ENCODE assay signal across 31 cellular contexts in the genomic region with DNA sequence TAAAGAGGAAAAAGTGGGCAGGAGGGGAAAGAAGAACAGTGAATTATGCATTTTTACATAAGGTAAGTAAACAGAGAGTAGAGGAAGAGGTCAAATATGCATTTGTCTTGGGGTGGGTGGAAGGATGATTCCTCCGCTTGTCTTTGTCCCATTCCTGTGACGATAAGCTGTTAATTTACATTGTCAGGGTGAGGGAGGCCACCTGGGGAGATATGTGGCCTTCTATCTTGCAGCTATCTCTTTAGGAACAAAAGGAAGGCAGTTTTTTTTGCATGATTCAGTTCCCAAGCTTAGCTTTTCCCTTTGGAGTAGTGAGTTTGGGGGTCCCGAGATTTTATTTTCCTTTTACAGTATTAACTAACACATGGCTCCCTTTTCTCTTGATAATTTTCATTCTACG. TPM values are rescaled to one million over a fixed set of nuclear protein-coding genes. Genes with fewer than 3 reads are reported as not detected.
DNase-seq lines count a peak whose midpoint lies in the region; ATAC-seq and TF ChIP-seq lines count a peak whose summit lies in the region.
"Had no signal": no experiment of that assay in that cellular context is flagged by ENCODE, and none has a peak within 500 bp of the region (broad histone marks: within the 10 kb centered on the region; RNA-seq: fewer than 3 reads in every experiment).

No MANE protein-coding gene starts in this region.

- H3K9ac ChIP-seq in OCI-LY3 (ENCODE audit: low read length) = no peak overlapping the region
- H3K9ac ChIP-seq in mesendoderm (ENCODE audit: low read length) = no peak overlapping the region
- H3K9ac ChIP-seq: BLaER1 treated with 17β-estradiol and CSF1 and Interleukin-3, amounts not matched to agents 10 nM and 100 nM had no signal

- no peak for TF ChIP-seq CTCF in OCI-LY3 (IDR thresholded peaks at IDR 0.05; ENCODE audit: low read depth, low read length)

- H2AFZ ChIP-seq in OCI-LY3 (ENCODE audit: low read depth, low read length) = no peak overlapping the region

- H3K27ac ChIP-seq in OCI-LY3 (ENCODE audit: low read length) (peak overlapping the region; percentile 39), mesendoderm (ENCODE audit: low read depth, low read length) (peak overlapping the region; percentile 92)
- H3K27ac ChIP-seq: BLaER1 treated with 17β-estradiol and CSF1 and Interleukin-3, amounts not matched to agents 10 nM and 100 nM; body of pancreas; left ventricle myocardium inferior; SK-N-MC had no signal

- H3K4me1 Mint-ChIP-seq in stimulated activated naive CD8-positive, alpha-beta T cell treated with anti-CD3 and anti-CD28 coated beads, Interleukin-15, Interleukin-2, amounts not matched to agents 100 ng/mL and 50 ng/mL, for 24 hours (ENCODE audit: low read depth) = peaks cover 50% of the 10 kb centered on the region
- H3K4me1 Mint-ChIP-seq in stimulated activated naive CD8-positive, alpha-beta T cell treated with anti-CD3 and anti-CD28 coated beads, Interleukin-15, amount 100 ng/mL, for 72 hours = peaks cover 43% of the 10 kb centered on the region
- peaks cover 45% of the 10 kb centered on the region for H3K4me1 Mint-ChIP-seq in activated CD8-positive, alpha-beta memory T cell treated with anti-CD3 and anti-CD28 coated beads, Interleukin-2, amount 10 ng/mL, durations not matched to agents 7 days and 5 days

- H3K79me1 ChIP-seq in mesendoderm (ENCODE audit: low read length) = peaks cover 9% of the 10 kb centered on the region

- in situ Hi-C loops in ACHN (cut with HindIII; ENCODE audit: low pct_ligation_motif_present, low pct_unique_long_range_greater_than_20kb, low sequenced_read_pairs) = no loop called here

- WGBS in mesendoderm (ENCODE audit: extremely low coverage, insufficient coverage, low lambda C conversion rate) = no CpG with 5 or more reads among the region's 4 CpGs

- no peak overlapping the region for H3K23ac ChIP-seq in mesendoderm (ENCODE audit: low read length)

- no peak overlapping the region for H2AK5ac ChIP-seq in mesendoderm (ENCODE audit: low read length)

- H4K5ac ChIP-seq in mesendoderm (ENCODE audit: low read length) = peak overlapping the region; percentile 66

- no peak overlapping the region for H3K4ac ChIP-seq in mesendoderm (ENCODE audit: low read depth, low read length)

- H3K4me3 Mint-ChIP-seq in stimulated activated naive CD8-positive, alpha-beta T cell treated with anti-CD3 and anti-CD28 coated beads, Interleukin-15, Interleukin-2, amounts not matched to agents 100 ng/mL and 50 ng/mL, for 24 hours = no peak overlapping the region
- no peak overlapping the region for H3K4me3 Mint-ChIP-seq in stimulated activated naive CD8-positive, alpha-beta T cell treated with anti-CD3 and anti-CD28 coated beads, Interleukin-15, amount 100 ng/mL, for 72 hours
- no peak overlapping the region for H3K4me3 Mint-ChIP-seq in activated CD8-positive, alpha-beta memory T cell treated with anti-CD3 and anti-CD28 coated beads, Interleukin-2, amount 10 ng/mL, durations not matched to agents 7 days and 5 days
- H3K4me3 Mint-ChIP-seq: activated CD4-positive, alpha-beta memory T cell treated with anti-CD3 and anti-CD28 coated beads, Interleukin-2, amount 10 ng/mL, durations not matched to agents 7 days and 5 days; central memory CD8-positive, alpha-beta T cell had no signal

- H3K18ac ChIP-seq in mesendoderm (ENCODE audit: low read length) = peak overlapping the region; percentile 86

- peak overlapping the region; percentile 33 for H3K27ac Mint-ChIP-seq in stimulated activated naive CD8-positive, alpha-beta T cell treated with anti-CD3 and anti-CD28 coated beads, Interleukin-15, Interleukin-2, amounts not matched to agents 100 ng/mL and 50 ng/mL, for 24 hours
- no peak overlapping the region for H3K27ac Mint-ChIP-seq in stimulated activated naive CD8-positive, alpha-beta T cell treated with anti-CD3 and anti-CD28 coated beads, Interleukin-15, amount 100 ng/mL, for 72 hours
- no peak overlapping the region for H3K27ac Mint-ChIP-seq in activated CD8-positive, alpha-beta memory T cell treated with anti-CD3 and anti-CD28 coated beads, Interleukin-2, amount 10 ng/mL, durations not matched to agents 7 days and 5 days
- H3K27ac Mint-ChIP-seq: activated CD4-positive, alpha-beta memory T cell treated with anti-CD3 and anti-CD28 coated beads, Interleukin-2, amount 10 ng/mL, durations not matched to agents 7 days and 5 days; naive B cell had no signal

- H3K79me2 ChIP-seq in OCI-LY3 (ENCODE audit: low read length) (peaks cover 25% of the 10 kb centered on the region), mesendoderm (ENCODE audit: control insufficient read depth, insufficient read depth, low read length) (peaks cover 24% of the 10 kb centered on the region)

- H3K36me3 Mint-ChIP-seq in stimulated activated naive CD8-positive, alpha-beta T cell treated with anti-CD3 and anti-CD28 coated beads, Interleukin-15, Interleukin-2, amounts not matched to agents 100 ng/mL and 50 ng/mL, for 24 hours (ENCODE audit: low read depth) = peaks cover 7% of the 10 kb centered on the region
- H3K36me3 Mint-ChIP-seq in activated CD8-positive, alpha-beta memory T cell treated with anti-CD3 and anti-CD28 coated beads, Interleukin-2, amount 10 ng/mL, durations not matched to agents 7 days and 5 days = peaks cover 44% of the 10 kb centered on the region

- peak overlapping the region; percentile 60 for H3K56ac ChIP-seq in mesendoderm (ENCODE audit: low read length)

- H4K20me1 ChIP-seq in OCI-LY3 (ENCODE audit: insufficient read depth, low read length) = peaks cover 9% of the 10 kb centered on the region

- H3K9me3 ChIP-seq in OCI-LY3 (ENCODE audit: insufficient read depth, low read length) = peaks cover 21% of the 10 kb centered on the region; the same call in 1 of the 2 replicates
- H3K9me3 ChIP-seq: body of pancreas, transverse colon had no signal

- H2BK5ac ChIP-seq in mesendoderm (ENCODE audit: low read length) = peak overlapping the region; percentile 98

- no peak overlapping the region for H2BK120ac ChIP-seq in mesendoderm (ENCODE audit: low read depth, low read length)

- no peak for ATAC-seq in stimulated activated naive CD8-positive, alpha-beta T cell treated with anti-CD3 and anti-CD28 coated beads, Interleukin-15, amount 100 ng/mL, for 72 hours
- ATAC-seq in activated CD8-positive, alpha-beta memory T cell treated with anti-CD3 and anti-CD28 coated beads, Interleukin-2, amount 10 ng/mL, durations not matched to agents 7 days and 5 days = no peak
- ATAC-seq: body of pancreas, esophagus mucosa, HCT116, PC-3 had no signal

- no peak overlapping the region for H4K8ac ChIP-seq in mesendoderm (ENCODE audit: low read depth, low read length)

- H3K27me3 ChIP-seq in OCI-LY3 (ENCODE audit: low read depth, low read length) = no peaks in the 10 kb centered on the region
- H3K27me3 ChIP-seq in mesendoderm (ENCODE audit: insufficient read depth, low read length, poor library complexity) = no peaks in the 10 kb centered on the region
- H3K27me3 ChIP-seq: BLaER1 treated with 17β-estradiol and CSF1 and Interleukin-3, amounts not matched to agents 10 nM and 100 nM; body of pancreas; transverse colon had no signal

- DNase-seq in stimulated activated naive CD8-positive, alpha-beta T cell treated with anti-CD3 and anti-CD28 coated beads, Interleukin-15, amount 100 ng/mL, for 72 hours = no peak
- peak; percentile 95 for DNase-seq in mesendoderm
- DNase-seq in ACHN = no peak
- DNase-seq in NCI-H82 (lab: John Stamatoyannopoulos, UW) = no peak
- DNase-seq in activated CD8-positive, alpha-beta memory T cell treated with anti-CD3 and anti-CD28 coated beads, Interleukin-2, amount 10 ng/mL, durations not matched to agents 7 days and 5 days = no peak
- DNase-seq: activated CD4-positive, alpha-beta memory T cell treated with anti-CD3 and anti-CD28 coated beads, Interleukin-2, amount 10 ng/mL, durations not matched to agents 7 days and 5 days; activated CD4-positive, CD25-positive, alpha-beta regulatory T cell treated with anti-CD3 and anti-CD28 coated beads, Interleukin-2, amount 50 U/mL, for 72 hours; activated gamma-delta T cell treated with Interleukin-2 at 50 U/mL for 16 hours; body of pancreas; COR-L47; dermis blood vessel endothelial cell; DMS79; foreskin fibroblast; GDM1; KBM-7; left ventricle myocardium inferior; midbrain; naive B cell; NCI-H1092; NCI-H187 treated with DMSO at 0.1 percent for 48 hours; NCI-H524; PC-3; stimulated activated CD4-positive, alpha-beta T cell treated with anti-CD3 and anti-CD28 coated beads, Interleukin-4, amount 100 ng/mL, for 24 hours had no signal

- H3K4me1 ChIP-seq in OCI-LY3 (ENCODE audit: low read length) (peaks cover 45% of the 10 kb centered on the region), mesendoderm (ENCODE audit: control insufficient read depth, low read depth, low read length) (peaks cover 10% of the 10 kb centered on the region)

- peaks cover 3% of the 10 kb centered on the region for H3K36me3 ChIP-seq in OCI-LY3 (replicated peaks; ENCODE audit: low read depth, low read length)
- H3K36me3 ChIP-seq in mesendoderm (ENCODE audit: control insufficient read depth, insufficient read depth, low read length) = no peaks in the 10 kb centered on the region
- H3K36me3 ChIP-seq: BLaER1 treated with 17β-estradiol and CSF1 and Interleukin-3, amounts not matched to agents 10 nM and 100 nM; left ventricle myocardium inferior; transverse colon had no signal

- CTCF ChIA-PET in activated CD8-positive, alpha-beta memory T cell treated with anti-CD3 and anti-CD28 coated beads, Interleukin-2, amount 10 ng/mL, durations not matched to agents 7 days and 5 days (lab: Charles Lee) = interaction anchor here (0.7 to 1.4 kb wide), 7 partner anchors 11 to 45 kb away, joined by 3 to 7 read pairs (median 4); no protein-coding TSS in a partner anchor

- H3K4me3 ChIP-seq in OCI-LY3 (ENCODE audit: low read length) (no peak overlapping the region), mesendoderm (ENCODE audit: low read length) (no peak overlapping the region)
- H3K4me3 ChIP-seq: BLaER1 treated with 17β-estradiol and CSF1 and Interleukin-3, amounts not matched to agents 10 nM and 100 nM; body of pancreas; left ventricle myocardium inferior; SK-N-MC; transverse colon had no signal

- H3K4me2 ChIP-seq in OCI-LY3 (ENCODE audit: low read length) (peak overlapping the region; percentile 28), mesendoderm (ENCODE audit: low read length) (no peak overlapping the region)

- peaks cover 16% of the 10 kb centered on the region for H3K9me3 Mint-ChIP-seq in stimulated activated naive CD8-positive, alpha-beta T cell treated with anti-CD3 and anti-CD28 coated beads, Interleukin-15, Interleukin-2, amounts not matched to agents 100 ng/mL and 50 ng/mL, for 24 hours
- peaks cover 15 to 23% of the 10 kb centered on the region in 2 donors for H3K9me3 Mint-ChIP-seq in stimulated activated naive CD8-positive, alpha-beta T cell treated with anti-CD3 and anti-CD28 coated beads, Interleukin-15, amount 100 ng/mL, for 72 hours
- H3K9me3 Mint-ChIP-seq in activated CD8-positive, alpha-beta memory T cell treated with anti-CD3 and anti-CD28 coated beads, Interleukin-2, amount 10 ng/mL, durations not matched to agents 7 days and 5 days (ENCODE audit: low read depth) = peaks cover 7% of the 10 kb centered on the region

- no peaks in the 10 kb centered on the region for H3K27me3 Mint-ChIP-seq in stimulated activated naive CD8-positive, alpha-beta T cell treated with anti-CD3 and anti-CD28 coated beads, Interleukin-15, Interleukin-2, amounts not matched to agents 100 ng/mL and 50 ng/mL, for 24 hours
- no peaks in the 10 kb centered on the region for H3K27me3 Mint-ChIP-seq in stimulated activated naive CD8-positive, alpha-beta T cell treated with anti-CD3 and anti-CD28 coated beads, Interleukin-15, amount 100 ng/mL, for 72 hours
- H3K27me3 Mint-ChIP-seq in activated CD8-positive, alpha-beta memory T cell treated with anti-CD3 and anti-CD28 coated beads, Interleukin-2, amount 10 ng/mL, durations not matched to agents 7 days and 5 days = no peaks in the 10 kb centered on the region
- H3K27me3 Mint-ChIP-seq: activated CD4-positive, alpha-beta memory T cell treated with anti-CD3 and anti-CD28 coated beads, Interleukin-2, amount 10 ng/mL, durations not matched to agents 7 days and 5 days; central memory CD8-positive, alpha-beta T cell had no signal

- no peak overlapping the region for H2BK15ac ChIP-seq in mesendoderm (replicated peaks; ENCODE audit: low read depth)

RNA-seq across cellular contexts. Expression of a gene that starts 2.2 kb away (rescaled TPM):
- 11.4 TPM for polyA plus RNA-seq in mesendoderm (2013, experiment 1 of 2)
- polyA plus RNA-seq in mesendoderm (2013, experiment 2 of 2) = 10.8 TPM
- 100 to 1,000 TPM; 144 to 229 TPM for total RNA-seq in activated CD8-positive, alpha-beta memory T cell treated with anti-CD3 and anti-CD28 coated beads, Interleukin-2, amount 10 ng/mL, durations not matched to agents 7 days and 5 days
